1 cellular context compared by ENCODE assay signal in the genomic region with DNA sequence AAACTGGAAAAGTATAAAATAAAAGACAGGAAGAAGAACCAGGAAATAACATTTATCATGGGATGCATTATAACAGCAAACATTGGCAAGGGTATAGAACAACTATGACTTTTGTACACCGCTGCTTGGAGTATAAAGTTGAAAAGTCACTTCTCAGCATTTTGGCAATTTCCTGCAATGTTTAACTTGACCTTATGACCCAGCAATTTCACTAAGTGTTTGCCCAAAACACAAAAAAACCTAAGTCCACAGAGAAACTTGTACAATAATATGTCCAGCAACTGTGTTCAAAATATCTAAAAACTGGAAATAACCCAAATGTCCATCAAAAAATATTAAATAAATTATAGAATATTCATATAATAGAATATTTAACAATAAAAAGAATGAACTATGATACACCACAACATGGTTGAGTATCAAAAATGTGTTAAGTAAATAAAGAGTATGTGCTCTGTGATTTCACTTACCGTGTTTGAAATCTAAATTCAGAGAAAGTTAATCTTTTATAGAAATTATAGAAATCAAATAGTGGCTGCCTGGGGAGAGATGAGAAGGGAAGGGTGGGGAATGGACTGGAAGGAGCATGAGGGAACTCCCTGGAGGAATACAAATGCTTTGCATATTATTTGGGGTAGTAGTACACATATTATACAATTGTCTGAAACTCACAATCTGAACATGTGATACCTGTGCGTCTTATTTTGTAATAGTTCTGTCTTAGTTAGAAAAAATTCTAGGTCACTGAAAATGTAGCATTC.
TF ChIP-seq lines count a peak whose summit lies in the region.

No MANE protein-coding gene starts in this region.

TF ChIP-seq in HepG2, 621 proteins besides CTCF, POLR2A, EP300 and RAD21 (continued from another document and continues in another):
- TF ChIP-seq, protein P1, sequence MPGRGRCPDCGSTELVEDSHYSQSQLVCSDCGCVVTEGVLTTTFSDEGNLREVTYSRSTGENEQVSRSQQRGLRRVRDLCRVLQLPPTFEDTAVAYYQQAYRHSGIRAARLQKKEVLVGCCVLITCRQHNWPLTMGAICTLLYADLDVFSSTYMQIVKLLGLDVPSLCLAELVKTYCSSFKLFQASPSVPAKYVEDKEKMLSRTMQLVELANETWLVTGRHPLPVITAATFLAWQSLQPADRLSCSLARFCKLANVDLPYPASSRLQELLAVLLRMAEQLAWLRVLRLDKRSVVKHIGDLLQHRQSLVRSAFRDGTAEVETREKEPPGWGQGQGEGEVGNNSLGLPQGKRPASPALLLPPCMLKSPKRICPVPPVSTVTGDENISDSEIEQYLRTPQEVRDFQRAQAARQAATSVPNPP (CRISPR knock-in tag; IDR thresholded peaks at IDR 0.05): no peak
- TF ChIP-seq, protein P2, sequence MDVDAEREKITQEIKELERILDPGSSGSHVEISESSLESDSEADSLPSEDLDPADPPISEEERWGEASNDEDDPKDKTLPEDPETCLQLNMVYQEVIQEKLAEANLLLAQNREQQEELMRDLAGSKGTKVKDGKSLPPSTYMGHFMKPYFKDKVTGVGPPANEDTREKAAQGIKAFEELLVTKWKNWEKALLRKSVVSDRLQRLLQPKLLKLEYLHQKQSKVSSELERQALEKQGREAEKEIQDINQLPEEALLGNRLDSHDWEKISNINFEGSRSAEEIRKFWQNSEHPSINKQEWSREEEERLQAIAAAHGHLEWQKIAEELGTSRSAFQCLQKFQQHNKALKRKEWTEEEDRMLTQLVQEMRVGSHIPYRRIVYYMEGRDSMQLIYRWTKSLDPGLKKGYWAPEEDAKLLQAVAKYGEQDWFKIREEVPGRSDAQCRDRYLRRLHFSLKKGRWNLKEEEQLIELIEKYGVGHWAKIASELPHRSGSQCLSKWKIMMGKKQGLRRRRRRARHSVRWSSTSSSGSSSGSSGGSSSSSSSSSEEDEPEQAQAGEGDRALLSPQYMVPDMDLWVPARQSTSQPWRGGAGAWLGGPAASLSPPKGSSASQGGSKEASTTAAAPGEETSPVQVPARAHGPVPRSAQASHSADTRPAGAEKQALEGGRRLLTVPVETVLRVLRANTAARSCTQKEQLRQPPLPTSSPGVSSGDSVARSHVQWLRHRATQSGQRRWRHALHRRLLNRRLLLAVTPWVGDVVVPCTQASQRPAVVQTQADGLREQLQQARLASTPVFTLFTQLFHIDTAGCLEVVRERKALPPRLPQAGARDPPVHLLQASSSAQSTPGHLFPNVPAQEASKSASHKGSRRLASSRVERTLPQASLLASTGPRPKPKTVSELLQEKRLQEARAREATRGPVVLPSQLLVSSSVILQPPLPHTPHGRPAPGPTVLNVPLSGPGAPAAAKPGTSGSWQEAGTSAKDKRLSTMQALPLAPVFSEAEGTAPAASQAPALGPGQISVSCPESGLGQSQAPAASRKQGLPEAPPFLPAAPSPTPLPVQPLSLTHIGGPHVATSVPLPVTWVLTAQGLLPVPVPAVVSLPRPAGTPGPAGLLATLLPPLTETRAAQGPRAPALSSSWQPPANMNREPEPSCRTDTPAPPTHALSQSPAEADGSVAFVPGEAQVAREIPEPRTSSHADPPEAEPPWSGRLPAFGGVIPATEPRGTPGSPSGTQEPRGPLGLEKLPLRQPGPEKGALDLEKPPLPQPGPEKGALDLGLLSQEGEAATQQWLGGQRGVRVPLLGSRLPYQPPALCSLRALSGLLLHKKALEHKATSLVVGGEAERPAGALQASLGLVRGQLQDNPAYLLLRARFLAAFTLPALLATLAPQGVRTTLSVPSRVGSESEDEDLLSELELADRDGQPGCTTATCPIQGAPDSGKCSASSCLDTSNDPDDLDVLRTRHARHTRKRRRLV (CRISPR knock-in tag; IDR thresholded peaks at IDR 0.05): no peak
- no peak for TF ChIP-seq SETDB1 (CRISPR knock-in tag; IDR thresholded peaks at IDR 0.05; ENCODE audit: borderline replicate concordance)
- peak; percentile 69; the same call in 1 of the 2 replicates for TF ChIP-seq NAIF1 (CRISPR knock-in tag; IDR thresholded peaks at IDR 0.05; ENCODE audit: borderline replicate concordance)
- TF ChIP-seq, protein P3, sequence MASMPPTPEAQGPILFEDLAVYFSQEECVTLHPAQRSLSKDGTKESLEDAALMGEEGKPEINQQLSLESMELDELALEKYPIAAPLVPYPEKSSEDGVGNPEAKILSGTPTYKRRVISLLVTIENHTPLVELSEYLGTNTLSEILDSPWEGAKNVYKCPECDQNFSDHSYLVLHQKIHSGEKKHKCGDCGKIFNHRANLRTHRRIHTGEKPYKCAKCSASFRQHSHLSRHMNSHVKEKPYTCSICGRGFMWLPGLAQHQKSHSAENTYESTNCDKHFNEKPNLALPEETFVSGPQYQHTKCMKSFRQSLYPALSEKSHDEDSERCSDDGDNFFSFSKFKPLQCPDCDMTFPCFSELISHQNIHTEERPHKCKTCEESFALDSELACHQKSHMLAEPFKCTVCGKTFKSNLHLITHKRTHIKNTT (CRISPR knock-in tag; IDR thresholded peaks at IDR 0.05): no peak
- TF ChIP-seq SP4 (CRISPR knock-in tag; IDR thresholded peaks at IDR 0.05): no peak
- TF ChIP-seq, protein P4, sequence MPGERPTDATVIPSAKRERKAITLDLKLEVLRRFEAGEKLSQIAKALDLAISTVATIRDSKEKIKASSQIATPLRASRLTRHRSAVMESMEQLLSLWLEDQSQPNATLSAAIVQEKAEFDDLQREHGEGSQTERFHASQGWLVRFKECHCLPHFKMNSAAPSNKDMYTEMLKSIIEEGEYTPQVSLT (CRISPR knock-in tag; IDR thresholded peaks at IDR 0.05; ENCODE audit: borderline replicate concordance, low read depth): no peak
- TF ChIP-seq RARG (CRISPR knock-in tag; IDR thresholded peaks at IDR 0.05; ENCODE audit: low read depth): no peak
- no peak for TF ChIP-seq ZNF567 (CRISPR knock-in tag; IDR thresholded peaks at IDR 0.05; ENCODE audit: borderline replicate concordance)
- no peak for TF ChIP-seq ZFP41 (CRISPR knock-in tag; IDR thresholded peaks at IDR 0.05; ENCODE audit: borderline replicate concordance)
- no peak; the same call in 1 of the 2 replicates for TF ChIP-seq TBX3 (IDR thresholded peaks at IDR 0.05; ENCODE audit: borderline replicate concordance)
- TF ChIP-seq ZFP90 (CRISPR knock-in tag; IDR thresholded peaks at IDR 0.05; ENCODE audit: borderline replicate concordance): no peak
- TF ChIP-seq, protein P5, sequence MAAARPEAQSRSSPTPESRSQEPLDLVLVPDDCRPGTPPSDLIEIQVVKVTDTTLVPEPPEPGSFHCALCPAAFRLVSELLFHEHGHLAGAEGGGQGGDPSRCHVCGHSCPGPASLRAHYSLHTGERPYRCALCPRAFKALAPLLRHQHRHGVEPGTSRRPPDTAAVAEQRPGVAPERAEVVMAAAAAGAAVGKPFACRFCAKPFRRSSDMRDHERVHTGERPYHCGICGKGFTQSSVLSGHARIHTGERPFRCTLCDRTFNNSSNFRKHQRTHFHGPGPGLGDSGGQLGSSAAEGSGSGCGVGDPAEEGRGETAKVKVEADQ (CRISPR knock-in tag; IDR thresholded peaks at IDR 0.05; ENCODE audit: borderline replicate concordance): no peak
- no peak for TF ChIP-seq ZNF775 (CRISPR knock-in tag; IDR thresholded peaks at IDR 0.05; ENCODE audit: borderline replicate concordance)
- TF ChIP-seq YEATS4 (CRISPR knock-in tag; IDR thresholded peaks at IDR 0.05; ENCODE audit: borderline replicate concordance): no peak; the same call in 1 of the 2 replicates
- TF ChIP-seq ZNF34 (CRISPR knock-in tag; IDR thresholded peaks at IDR 0.05; ENCODE audit: borderline replicate concordance): no peak
- no peak; the same call in 1 of the 2 replicates for TF ChIP-seq NKX3-1 (CRISPR knock-in tag; IDR thresholded peaks at IDR 0.05)
- TF ChIP-seq BORCS8-MEF2B (CRISPR knock-in tag; IDR thresholded peaks at IDR 0.05): no peak
- TF ChIP-seq ISL2 (CRISPR knock-in tag; IDR thresholded peaks at IDR 0.05): peak; percentile 98
- TF ChIP-seq HNRNPLL (IDR thresholded peaks at IDR 0.05; ENCODE audit: low read depth, low read length, poor library complexity, severe bottlenecking): no peak
- peak; percentile 45; the same call in 1 of the 2 replicates for TF ChIP-seq ZFP36L1 (CRISPR knock-in tag; IDR thresholded peaks at IDR 0.05)
- TF ChIP-seq ZNF30 (CRISPR knock-in tag; IDR thresholded peaks at IDR 0.05): no peak
- no peak; the same call in 1 of the 2 replicates for TF ChIP-seq PHF20 (CRISPR knock-in tag; IDR thresholded peaks at IDR 0.05)
- TF ChIP-seq ATAD3A (CRISPR knock-in tag; IDR thresholded peaks at IDR 0.05): no peak
- no peak for TF ChIP-seq ZNF235 (CRISPR knock-in tag; IDR thresholded peaks at IDR 0.05; ENCODE audit: borderline replicate concordance)
- no peak for TF ChIP-seq ZNF564 (CRISPR knock-in tag; IDR thresholded peaks at IDR 0.05)
- TF ChIP-seq, protein P6, sequence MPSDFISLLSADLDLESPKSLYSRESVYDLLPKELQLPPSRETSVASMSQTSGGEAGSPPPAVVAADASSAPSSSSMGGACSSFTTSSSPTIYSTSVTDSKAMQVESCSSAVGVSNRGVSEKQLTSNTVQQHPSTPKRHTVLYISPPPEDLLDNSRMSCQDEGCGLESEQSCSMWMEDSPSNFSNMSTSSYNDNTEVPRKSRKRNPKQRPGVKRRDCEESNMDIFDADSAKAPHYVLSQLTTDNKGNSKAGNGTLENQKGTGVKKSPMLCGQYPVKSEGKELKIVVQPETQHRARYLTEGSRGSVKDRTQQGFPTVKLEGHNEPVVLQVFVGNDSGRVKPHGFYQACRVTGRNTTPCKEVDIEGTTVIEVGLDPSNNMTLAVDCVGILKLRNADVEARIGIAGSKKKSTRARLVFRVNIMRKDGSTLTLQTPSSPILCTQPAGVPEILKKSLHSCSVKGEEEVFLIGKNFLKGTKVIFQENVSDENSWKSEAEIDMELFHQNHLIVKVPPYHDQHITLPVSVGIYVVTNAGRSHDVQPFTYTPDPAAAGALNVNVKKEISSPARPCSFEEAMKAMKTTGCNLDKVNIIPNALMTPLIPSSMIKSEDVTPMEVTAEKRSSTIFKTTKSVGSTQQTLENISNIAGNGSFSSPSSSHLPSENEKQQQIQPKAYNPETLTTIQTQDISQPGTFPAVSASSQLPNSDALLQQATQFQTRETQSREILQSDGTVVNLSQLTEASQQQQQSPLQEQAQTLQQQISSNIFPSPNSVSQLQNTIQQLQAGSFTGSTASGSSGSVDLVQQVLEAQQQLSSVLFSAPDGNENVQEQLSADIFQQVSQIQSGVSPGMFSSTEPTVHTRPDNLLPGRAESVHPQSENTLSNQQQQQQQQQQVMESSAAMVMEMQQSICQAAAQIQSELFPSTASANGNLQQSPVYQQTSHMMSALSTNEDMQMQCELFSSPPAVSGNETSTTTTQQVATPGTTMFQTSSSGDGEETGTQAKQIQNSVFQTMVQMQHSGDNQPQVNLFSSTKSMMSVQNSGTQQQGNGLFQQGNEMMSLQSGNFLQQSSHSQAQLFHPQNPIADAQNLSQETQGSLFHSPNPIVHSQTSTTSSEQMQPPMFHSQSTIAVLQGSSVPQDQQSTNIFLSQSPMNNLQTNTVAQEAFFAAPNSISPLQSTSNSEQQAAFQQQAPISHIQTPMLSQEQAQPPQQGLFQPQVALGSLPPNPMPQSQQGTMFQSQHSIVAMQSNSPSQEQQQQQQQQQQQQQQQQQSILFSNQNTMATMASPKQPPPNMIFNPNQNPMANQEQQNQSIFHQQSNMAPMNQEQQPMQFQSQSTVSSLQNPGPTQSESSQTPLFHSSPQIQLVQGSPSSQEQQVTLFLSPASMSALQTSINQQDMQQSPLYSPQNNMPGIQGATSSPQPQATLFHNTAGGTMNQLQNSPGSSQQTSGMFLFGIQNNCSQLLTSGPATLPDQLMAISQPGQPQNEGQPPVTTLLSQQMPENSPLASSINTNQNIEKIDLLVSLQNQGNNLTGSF (CRISPR knock-in tag; IDR thresholded peaks at IDR 0.05): no peak
- 0 out of 2 replicates have a peak, but pooled peaks have one; percentile 51 for TF ChIP-seq ZNF292 (CRISPR knock-in tag; IDR thresholded peaks at IDR 0.05; ENCODE audit: borderline replicate concordance, low read depth)
- no peak for TF ChIP-seq TP53 (CRISPR knock-in tag; conservative IDR thresholded peaks at IDR 0.05)
- no peak for TF ChIP-seq ZNF607 (CRISPR knock-in tag; IDR thresholded peaks at IDR 0.05; ENCODE audit: borderline replicate concordance)
- TF ChIP-seq, protein P7, sequence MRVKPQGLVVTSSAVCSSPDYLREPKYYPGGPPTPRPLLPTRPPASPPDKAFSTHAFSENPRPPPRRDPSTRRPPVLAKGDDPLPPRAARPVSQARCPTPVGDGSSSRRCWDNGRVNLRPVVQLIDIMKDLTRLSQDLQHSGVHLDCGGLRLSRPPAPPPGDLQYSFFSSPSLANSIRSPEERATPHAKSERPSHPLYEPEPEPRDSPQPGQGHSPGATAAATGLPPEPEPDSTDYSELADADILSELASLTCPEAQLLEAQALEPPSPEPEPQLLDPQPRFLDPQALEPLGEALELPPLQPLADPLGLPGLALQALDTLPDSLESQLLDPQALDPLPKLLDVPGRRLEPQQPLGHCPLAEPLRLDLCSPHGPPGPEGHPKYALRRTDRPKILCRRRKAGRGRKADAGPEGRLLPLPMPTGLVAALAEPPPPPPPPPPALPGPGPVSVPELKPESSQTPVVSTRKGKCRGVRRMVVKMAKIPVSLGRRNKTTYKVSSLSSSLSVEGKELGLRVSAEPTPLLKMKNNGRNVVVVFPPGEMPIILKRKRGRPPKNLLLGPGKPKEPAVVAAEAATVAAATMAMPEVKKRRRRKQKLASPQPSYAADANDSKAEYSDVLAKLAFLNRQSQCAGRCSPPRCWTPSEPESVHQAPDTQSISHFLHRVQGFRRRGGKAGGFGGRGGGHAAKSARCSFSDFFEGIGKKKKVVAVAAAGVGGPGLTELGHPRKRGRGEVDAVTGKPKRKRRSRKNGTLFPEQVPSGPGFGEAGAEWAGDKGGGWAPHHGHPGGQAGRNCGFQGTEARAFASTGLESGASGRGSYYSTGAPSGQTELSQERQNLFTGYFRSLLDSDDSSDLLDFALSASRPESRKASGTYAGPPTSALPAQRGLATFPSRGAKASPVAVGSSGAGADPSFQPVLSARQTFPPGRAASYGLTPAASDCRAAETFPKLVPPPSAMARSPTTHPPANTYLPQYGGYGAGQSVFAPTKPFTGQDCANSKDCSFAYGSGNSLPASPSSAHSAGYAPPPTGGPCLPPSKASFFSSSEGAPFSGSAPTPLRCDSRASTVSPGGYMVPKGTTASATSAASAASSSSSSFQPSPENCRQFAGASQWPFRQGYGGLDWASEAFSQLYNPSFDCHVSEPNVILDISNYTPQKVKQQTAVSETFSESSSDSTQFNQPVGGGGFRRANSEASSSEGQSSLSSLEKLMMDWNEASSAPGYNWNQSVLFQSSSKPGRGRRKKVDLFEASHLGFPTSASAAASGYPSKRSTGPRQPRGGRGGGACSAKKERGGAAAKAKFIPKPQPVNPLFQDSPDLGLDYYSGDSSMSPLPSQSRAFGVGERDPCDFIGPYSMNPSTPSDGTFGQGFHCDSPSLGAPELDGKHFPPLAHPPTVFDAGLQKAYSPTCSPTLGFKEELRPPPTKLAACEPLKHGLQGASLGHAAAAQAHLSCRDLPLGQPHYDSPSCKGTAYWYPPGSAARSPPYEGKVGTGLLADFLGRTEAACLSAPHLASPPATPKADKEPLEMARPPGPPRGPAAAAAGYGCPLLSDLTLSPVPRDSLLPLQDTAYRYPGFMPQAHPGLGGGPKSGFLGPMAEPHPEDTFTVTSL (CRISPR knock-in tag; IDR thresholded peaks at IDR 0.05; ENCODE audit: borderline replicate concordance): peak; percentile 94
- TF ChIP-seq GTF3A (CRISPR knock-in tag; conservative IDR thresholded peaks at IDR 0.05): no peak
- TF ChIP-seq PAX8 (CRISPR knock-in tag; IDR thresholded peaks at IDR 0.05; ENCODE audit: borderline replicate concordance): no peak
